Comparison of ENCODE assay signal across 15 cellular contexts in genomic region chr2:127377262-127377661, GRCh38. TPM values are rescaled to one million over a fixed set of nuclear protein-coding genes. Genes with fewer than 3 reads are reported as not detected.
DNase-seq lines count a peak whose midpoint lies in the region; ATAC-seq and TF ChIP-seq lines count a peak whose summit lies in the region.
"Had no signal": no experiment of that assay in that cellular context is flagged by ENCODE, and none has a peak within 500 bp of the region (broad histone marks: within the 10 kb centered on the region; RNA-seq: fewer than 3 reads in every experiment).

No MANE protein-coding gene starts in this region.

- no peak overlapping the region for H3K4me3 ChIP-seq in upper lobe of right lung
- H3K4me3 ChIP-seq in gastrocnemius medialis, result no peak overlapping the region
- H3K4me3 ChIP-seq: GM23338 had no signal

- no peak for ATAC-seq in activated B cell treated with CpG ODN at 0.5 μM for 24 hours (ENCODE audit: low read depth)
- no peak for ATAC-seq in upper lobe of right lung
- no peak for ATAC-seq in gastrocnemius medialis
- ATAC-seq: CD8-positive, alpha-beta T cell; GM23338 had no signal

- H3K36me3 ChIP-seq in upper lobe of right lung (no peaks in the 10 kb centered on the region), gastrocnemius medialis (no peaks in the 10 kb centered on the region)

- H3K9me3 ChIP-seq in upper lobe of right lung, result peaks cover 10% of the 10 kb centered on the region
- H3K9me3 ChIP-seq in gastrocnemius medialis, result no peaks in the 10 kb centered on the region

- TF ChIP-seq POLR2A in gastrocnemius medialis (IDR thresholded peaks at IDR 0.05), result no peak

- H3K9me3 Mint-ChIP-seq in activated B cell treated with CpG ODN at 0.5 μM for 24 hours (peaks cover 13% of the 10 kb centered on the region), nephron (peaks cover 37% of the 10 kb centered on the region)

- H3K27me3 Mint-ChIP-seq in activated B cell treated with CpG ODN at 0.5 μM for 24 hours (no peaks in the 10 kb centered on the region), nephron (ENCODE audit: low read depth) (no peaks in the 10 kb centered on the region)

- POLR2A ChIA-PET in activated B cell treated with CpG ODN at 0.5 μM for 24 hours (lab: Charles Lee), result no interaction called here

- H3K4me1 ChIP-seq in upper lobe of right lung (peaks cover 4% of the 10 kb centered on the region), gastrocnemius medialis (peaks cover 49 to 56% of the 10 kb centered on the region in 2 donors)

- DNase-seq in AG08396 (ENCODE audit: low spot score) (peak; percentile 49), GM03348 (ENCODE audit: low spot score) (peak; percentile 24), activated B cell treated with CpG ODN at 0.5 μM for 24 hours (no peak), upper lobe of right lung (no peak), kidney glomerular epithelial cell (lab: John Stamatoyannopoulos, UW) (no peak), gastrocnemius medialis (no peak)
- DNase-seq: CD8-positive, alpha-beta T cell; COR-L47; DND-41; GF-D8; H7 had no signal

- intact Hi-C loops in activated B cell treated with CpG ODN at 0.5 μM for 24 hours (cut with micrococcal nuclease), result no loop called here
- intact Hi-C loops in upper lobe of right lung (cut with DNase I), result no loop called here
- intact Hi-C loops in gastrocnemius medialis (cut with DNase I; ENCODE audit: low total_unique reads), result no loop called here

- H3K27ac Mint-ChIP-seq in activated B cell treated with CpG ODN at 0.5 μM for 24 hours (peak overlapping the region; percentile 43), nephron (peak overlapping the region in 2 of 3 experiments; percentile 7 to 62)
- H3K27ac Mint-ChIP-seq: CD8-positive, alpha-beta T cell; GM23338 had no signal

- H3K36me3 Mint-ChIP-seq in activated B cell treated with CpG ODN at 0.5 μM for 24 hours (ENCODE audit: low read depth) (peaks cover 33% of the 10 kb centered on the region), nephron (ENCODE audit: low read depth) (peaks cover 54% of the 10 kb centered on the region)

- no peaks in the 10 kb centered on the region for H3K27me3 ChIP-seq in upper lobe of right lung
- no peaks in the 10 kb centered on the region for H3K27me3 ChIP-seq in gastrocnemius medialis

- CTCF ChIA-PET in activated B cell treated with CpG ODN at 0.5 μM for 24 hours (lab: Charles Lee), result no interaction called here

- H3K4me3 Mint-ChIP-seq in activated B cell treated with CpG ODN at 0.5 μM for 24 hours (no peak overlapping the region), nephron (no peak overlapping the region)
- H3K4me3 Mint-ChIP-seq: CD14-positive monocyte; CD8-positive, alpha-beta T cell; GM23338 had no signal

- in situ Hi-C loops in gastrocnemius medialis (cut with MboI; ENCODE audit: low sequenced_read_pairs in 4 of 4), result loop anchor here in 1 of 4 donors (25.0 kb wide), 1 partner anchor 290 kb away; no protein-coding TSS in a partner anchor

- no peak for TF ChIP-seq CTCF in activated B cell treated with CpG ODN at 0.5 μM for 24 hours (IDR thresholded peaks at IDR 0.05)
- no peak for TF ChIP-seq CTCF in nephron (IDR thresholded peaks at IDR 0.05; ENCODE audit: unreplicated experiment in 3 of 3)
- TF ChIP-seq CTCF in upper lobe of right lung (IDR thresholded peaks at IDR 0.05), result no peak
- TF ChIP-seq CTCF in gastrocnemius medialis (IDR thresholded peaks at IDR 0.05 in 4 of 5, conservative IDR thresholded peaks at IDR 0.05 in 1 of 5), result no peak

- H3K4me1 Mint-ChIP-seq in activated B cell treated with CpG ODN at 0.5 μM for 24 hours (peaks cover 49% of the 10 kb centered on the region), nephron (peaks cover 14% of the 10 kb centered on the region)
- H3K4me1 Mint-ChIP-seq: GM23338 had no signal

- H3K27ac ChIP-seq in upper lobe of right lung, result no peak overlapping the region
- no peak overlapping the region for H3K27ac ChIP-seq in gastrocnemius medialis

RNA-seq across cellular contexts. Expression of gene MAP3K2, which starts 10.5 kb away (rescaled TPM):
- total RNA-seq in activated B cell treated with CpG ODN at 0.5 μM for 24 hours, result 63.1 and 77.7 TPM in 2 replicates
- total RNA-seq in upper lobe of right lung, result 71.5 TPM
- 10 to 100 TPM; 33.8 to 46.4 (median 39.4) TPM for total RNA-seq in gastrocnemius medialis

RNA-seq across cellular contexts. Expression of gene PROC, which starts 41.0 kb away (rescaled TPM):
- total RNA-seq in activated B cell treated with CpG ODN at 0.5 μM for 24 hours (not detected in 2 replicates), upper lobe of right lung (not detected), gastrocnemius medialis (under 1 TPM in 2 of 4 donors, not detected in 2; 0.29 to 0.58 TPM)
- total RNA-seq: HT1080 had no signal

Comparison
In these comparisons a context has a peak if more than half of its experiments do, and no peak if none do; other contexts are left out.
1. DNase-seq: peak in AG08396 (single experiment) and GM03348 (single experiment); none in activated B cell treated with CpG ODN at 0.5 μM for 24 hours (single experiment), upper lobe of right lung (single experiment), kidney glomerular epithelial cell (single experiment) and gastrocnemius medialis (0 of 2).